ENCODE assay signal across 9 cellular contexts in genomic region chr17:39404542-39405378, GRCh38. TPM values are rescaled to one million over a fixed set of nuclear protein-coding genes. Genes with fewer than 3 reads are reported as not detected.
A peak's percentile ranks its signal among the peaks of the same experiment; 100 is the strongest.
DNase-seq lines count a peak whose midpoint lies in the region; ATAC-seq lines count a peak whose summit lies in the region.
"Had no signal": no experiment of that assay in that cellular context is flagged by ENCODE, and none has a peak within 500 bp of the region (broad histone marks: within the 10 kb centered on the region; RNA-seq: fewer than 3 reads in every experiment).

No MANE protein-coding gene starts in this region.

- POLR2A ChIA-PET in activated naive CD8-positive, alpha-beta T cell treated with anti-CD3 and anti-CD28 coated beads, Interleukin-2, amount 10 ng/mL, durations not matched to agents 7 days and 5 days (lab: Charles Lee): no interaction called here

- peak overlapping the region; percentile 32 to 54 (median 42) for H3K4me3 Mint-ChIP-seq in CD4-positive, CD25-positive, alpha-beta regulatory T cell
- no peak overlapping the region for H3K4me3 Mint-ChIP-seq in activated naive CD8-positive, alpha-beta T cell treated with anti-CD3 and anti-CD28 coated beads, Interleukin-2, amount 10 ng/mL, durations not matched to agents 7 days and 5 days

- H3K4me1 Mint-ChIP-seq in CD4-positive, CD25-positive, alpha-beta regulatory T cell: peaks cover 14 to 26% (median 18%) of the 10 kb centered on the region in 4 donors
- H3K4me1 Mint-ChIP-seq in activated naive CD8-positive, alpha-beta T cell treated with anti-CD3 and anti-CD28 coated beads, Interleukin-2, amount 10 ng/mL, durations not matched to agents 7 days and 5 days: peaks cover 28% of the 10 kb centered on the region

- peaks cover 30% of the 10 kb centered on the region for H3K36me3 ChIP-seq in CD4-positive, CD25-positive, alpha-beta regulatory T cell (ENCODE audit: control insufficient read depth, insufficient read depth, low read length)

- no peak overlapping the region for H3K27ac ChIP-seq in CD4-positive, CD25-positive, alpha-beta regulatory T cell (ENCODE audit: insufficient read depth, low read length, poor library complexity, severe bottlenecking)

- H3K4me1 ChIP-seq in CD4-positive, CD25-positive, alpha-beta regulatory T cell (ENCODE audit: control insufficient read depth, insufficient read depth, low read length, poor library complexity, severe bottlenecking): peaks cover 12% of the 10 kb centered on the region

- no peaks in the 10 kb centered on the region for H3K9me3 ChIP-seq in CD4-positive, CD25-positive, alpha-beta regulatory T cell (ENCODE audit: control insufficient read depth in 2 of 2, low read length in 2 of 2)

- H3K4me3 ChIP-seq in CD4-positive, CD25-positive, alpha-beta regulatory T cell (ENCODE audit: low read depth, low read length): no peak overlapping the region

- H3K27me3 Mint-ChIP-seq in CD4-positive, CD25-positive, alpha-beta regulatory T cell: peaks cover 10% of the 10 kb centered on the region
- H3K27me3 Mint-ChIP-seq in activated naive CD8-positive, alpha-beta T cell treated with anti-CD3 and anti-CD28 coated beads, Interleukin-2, amount 10 ng/mL, durations not matched to agents 7 days and 5 days: no peaks in the 10 kb centered on the region

- no peaks in the 10 kb centered on the region for H3K27me3 ChIP-seq in CD4-positive, CD25-positive, alpha-beta regulatory T cell (ENCODE audit: control insufficient read depth, insufficient read depth, low read length)

- peak overlapping the region in 1 of 3 donors; percentile 82 for H3K27ac Mint-ChIP-seq in CD4-positive, CD25-positive, alpha-beta regulatory T cell
- peak overlapping the region; percentile 19 for H3K27ac Mint-ChIP-seq in activated naive CD8-positive, alpha-beta T cell treated with anti-CD3 and anti-CD28 coated beads, Interleukin-2, amount 10 ng/mL, durations not matched to agents 7 days and 5 days

- H3K9me3 Mint-ChIP-seq in CD4-positive, CD25-positive, alpha-beta regulatory T cell: no peaks in the 10 kb centered on the region
- H3K9me3 Mint-ChIP-seq in activated naive CD8-positive, alpha-beta T cell treated with anti-CD3 and anti-CD28 coated beads, Interleukin-2, amount 10 ng/mL, durations not matched to agents 7 days and 5 days: no peaks in the 10 kb centered on the region

- ATAC-seq in CD4-positive, CD25-positive, alpha-beta regulatory T cell (ENCODE audit: low read depth in 2 of 2): no peak
- ATAC-seq in activated naive CD8-positive, alpha-beta T cell treated with anti-CD3 and anti-CD28 coated beads, Interleukin-2, amount 10 ng/mL, durations not matched to agents 7 days and 5 days (ENCODE audit: low read depth): no peak
- no peak for ATAC-seq in HG03520 (IDR thresholded peaks at IDR 0.05; ENCODE audit: unreplicated experiment)
- ATAC-seq in HG02588 (IDR thresholded peaks at IDR 0.05; ENCODE audit: unreplicated experiment): no peak

- DNase-seq in CD4-positive, CD25-positive, alpha-beta regulatory T cell: peak in 1 of 3 donors; percentile 47
- DNase-seq in MV-4-11 (lab: John Stamatoyannopoulos, UW) (peak; percentile 90), myocyte (ENCODE audit: low read depth) (peak; percentile 19), NCI-H524 treated with DMSO at 0.1 percent for 48 hours (lab: John Stamatoyannopoulos, UW) (no peak), retina (no peak)
- no peak for DNase-seq in activated naive CD8-positive, alpha-beta T cell treated with anti-CD3 and anti-CD28 coated beads, Interleukin-2, amount 10 ng/mL, durations not matched to agents 7 days and 5 days
- DNase-seq: NCI-H82 had no signal

- H3K36me3 Mint-ChIP-seq in CD4-positive, CD25-positive, alpha-beta regulatory T cell: peaks cover 18% of the 10 kb centered on the region
- H3K36me3 Mint-ChIP-seq in activated naive CD8-positive, alpha-beta T cell treated with anti-CD3 and anti-CD28 coated beads, Interleukin-2, amount 10 ng/mL, durations not matched to agents 7 days and 5 days: peaks cover 7% of the 10 kb centered on the region

RNA-seq across cellular contexts. Expression of gene FBXL20, which starts 3.3 kb away (rescaled TPM):
- total RNA-seq in CD4-positive, CD25-positive, alpha-beta regulatory T cell: 30.8 TPM
- polyA plus RNA-seq in CD4-positive, CD25-positive, alpha-beta regulatory T cell: 1 to 10 TPM; 4.0 to 6.3 (median 4.8) TPM
- 10 to 100 TPM; 20.0 to 21.0 TPM for total RNA-seq in activated naive CD8-positive, alpha-beta T cell treated with anti-CD3 and anti-CD28 coated beads, Interleukin-2, amount 10 ng/mL, durations not matched to agents 7 days and 5 days
- 9.4 and 11.2 TPM in 2 replicates for total RNA-seq in myocyte
- 6.1 TPM for polyA plus RNA-seq in myocyte (2012)

RNA-seq across cellular contexts. Expression of gene MED1, which starts 46.3 kb away (rescaled TPM):
- 45.4 TPM for total RNA-seq in CD4-positive, CD25-positive, alpha-beta regulatory T cell
- 10 to 100 TPM; 15.8 to 20.2 (median 18.3) TPM for polyA plus RNA-seq in CD4-positive, CD25-positive, alpha-beta regulatory T cell
- total RNA-seq in activated naive CD8-positive, alpha-beta T cell treated with anti-CD3 and anti-CD28 coated beads, Interleukin-2, amount 10 ng/mL, durations not matched to agents 7 days and 5 days: 10 to 100 TPM; 51.8 to 55.0 TPM
- 20.8 and 22.2 TPM in 2 replicates for total RNA-seq in myocyte
- 16.1 TPM for polyA plus RNA-seq in myocyte (2012)

RNA-seq across cellular contexts. Expression of gene CDK12, which starts 56.5 kb away (rescaled TPM):
- 110 TPM for total RNA-seq in CD4-positive, CD25-positive, alpha-beta regulatory T cell
- polyA plus RNA-seq in CD4-positive, CD25-positive, alpha-beta regulatory T cell: 1 to 10 TPM; 2.1 to 4.4 (median 3.3) TPM
- 10 to 100 TPM; 86.6 to 87.6 TPM for total RNA-seq in activated naive CD8-positive, alpha-beta T cell treated with anti-CD3 and anti-CD28 coated beads, Interleukin-2, amount 10 ng/mL, durations not matched to agents 7 days and 5 days
- 28.6 and 29.9 TPM in 2 replicates for total RNA-seq in myocyte
- 17.0 TPM for polyA plus RNA-seq in myocyte (2012)

Comparison
In these comparisons a context has a peak if more than half of its experiments do, and no peak if none do; other contexts are left out.
1. DNase-seq: peak in MV-4-11 (single experiment) and myocyte (single experiment); none in activated naive CD8-positive, alpha-beta T cell treated with anti-CD3 and anti-CD28 coated beads, Interleukin-2, amount 10 ng/mL, durations not matched to agents 7 days and 5 days (single experiment), NCI-H524 treated with DMSO at 0.1 percent for 48 hours (single experiment) and retina (single experiment).